Comparison of ENCODE assay signal across 8 cellular contexts in genomic region chr1:9182784-9183257, GRCh38. TPM values are rescaled to one million over a fixed set of nuclear protein-coding genes. Genes with fewer than 3 reads are reported as not detected.
DNase-seq lines count a peak whose midpoint lies in the region; ATAC-seq, FAIRE-seq and TF ChIP-seq lines count a peak whose summit lies in the region.

No MANE protein-coding gene starts in this region.

- peak; percentile 5 for ATAC-seq in activated naive CD8-positive, alpha-beta T cell treated with anti-CD3 and anti-CD28 coated beads, Interleukin-2, amount 10 ng/mL, durations not matched to agents 7 days and 5 days (ENCODE audit: low read depth)
- no peak for ATAC-seq in HG03439 (IDR thresholded peaks at IDR 0.05; ENCODE audit: unreplicated experiment)

- no peak overlapping the region for H3K27ac Mint-ChIP-seq in T-helper 1 cell treated with Interleukin-12 subunit alpha and Interleukin-12 subunit beta and Interleukin-4 antibody, amounts not matched to agents 30 μg/mL and 1 μg/mL, for 36 hours
- peak overlapping the region; percentile 38 for H3K27ac Mint-ChIP-seq in activated naive CD8-positive, alpha-beta T cell treated with anti-CD3 and anti-CD28 coated beads, Interleukin-2, amount 10 ng/mL, durations not matched to agents 7 days and 5 days

- no peaks in the 10 kb centered on the region for H3K9me3 Mint-ChIP-seq in T-helper 1 cell treated with Interleukin-12 subunit alpha and Interleukin-12 subunit beta and Interleukin-4 antibody, amounts not matched to agents 30 μg/mL and 1 μg/mL, for 36 hours
- no peaks in the 10 kb centered on the region for H3K9me3 Mint-ChIP-seq in activated naive CD8-positive, alpha-beta T cell treated with anti-CD3 and anti-CD28 coated beads, Interleukin-2, amount 10 ng/mL, durations not matched to agents 7 days and 5 days

- peaks cover 25% of the 10 kb centered on the region for H3K4me1 ChIP-seq in keratinocyte (ENCODE audit: control insufficient read depth, extremely low read depth, insufficient read depth, low read length)
- peaks cover 33% of the 10 kb centered on the region for H3K4me1 ChIP-seq in stomach smooth muscle (ENCODE audit: control insufficient read depth, insufficient read depth, low read length)

- H3K4me2 ChIP-seq in keratinocyte (ENCODE audit: control insufficient read depth, extremely low read depth, insufficient read depth, low read depth, low read length): peak overlapping the region; percentile 99

- POLR2A ChIA-PET in activated naive CD8-positive, alpha-beta T cell treated with anti-CD3 and anti-CD28 coated beads, Interleukin-2, amount 10 ng/mL, durations not matched to agents 7 days and 5 days (lab: Charles Lee): no interaction called here

- H2AFZ ChIP-seq in keratinocyte (ENCODE audit: control insufficient read depth, low read length): peak overlapping the region; percentile 75

- TF ChIP-seq CTCF in keratinocyte (optimal IDR thresholded peaks at IDR 0.05 in 1 of 3, IDR thresholded peaks at IDR 0.05 in 1 of 3, conservative IDR thresholded peaks at IDR 0.05 in 1 of 3; ENCODE audit: extremely low read depth in 1 of 3, insufficient read depth in 2 of 3, low read length in 3 of 3): peak in 1 of 3 experiments; percentile 27

- no peak for DNase-seq in T-helper 1 cell
- DNase-seq in activated naive CD8-positive, alpha-beta T cell treated with anti-CD3 and anti-CD28 coated beads, Interleukin-2, amount 10 ng/mL, durations not matched to agents 7 days and 5 days: peak; percentile 59
- DNase-seq in keratinocyte (ENCODE audit: low read depth, low spot score): no peak
- no peak for DNase-seq in NCI-H146 (lab: John Stamatoyannopoulos, UW)
- no peak for DNase-seq in middle frontal gyrus (ENCODE audit: extremely low spot score, low spot score)

- peaks cover 5% of the 10 kb centered on the region for H3K27me3 Mint-ChIP-seq in T-helper 1 cell treated with Interleukin-12 subunit alpha and Interleukin-12 subunit beta and Interleukin-4 antibody, amounts not matched to agents 30 μg/mL and 1 μg/mL, for 36 hours (ENCODE audit: low read depth)
- peaks cover 14% of the 10 kb centered on the region for H3K27me3 Mint-ChIP-seq in activated naive CD8-positive, alpha-beta T cell treated with anti-CD3 and anti-CD28 coated beads, Interleukin-2, amount 10 ng/mL, durations not matched to agents 7 days and 5 days

- peaks cover 13% of the 10 kb centered on the region for H3K4me1 Mint-ChIP-seq in T-helper 1 cell treated with Interleukin-12 subunit alpha and Interleukin-12 subunit beta and Interleukin-4 antibody, amounts not matched to agents 30 μg/mL and 1 μg/mL, for 36 hours (ENCODE audit: low read depth)
- peaks cover 22% of the 10 kb centered on the region for H3K4me1 Mint-ChIP-seq in activated naive CD8-positive, alpha-beta T cell treated with anti-CD3 and anti-CD28 coated beads, Interleukin-2, amount 10 ng/mL, durations not matched to agents 7 days and 5 days

- peaks cover 11% of the 10 kb centered on the region for H4K20me1 ChIP-seq in keratinocyte (ENCODE audit: control insufficient read depth, extremely low read depth, insufficient read depth, low read length)

- peak overlapping the region; percentile 85 for H3K9ac ChIP-seq in keratinocyte (ENCODE audit: control insufficient read depth, extremely low read depth, insufficient read depth, low read length)
- H3K9ac ChIP-seq in stomach smooth muscle (ENCODE audit: low read length in 2 of 2): peak overlapping the region; percentile 51 to 68

- dilution Hi-C loops in keratinocyte (cut with MboI; ENCODE audit: extremely low pct_ligation_motif_present, low sequenced_read_pairs): no loop called here

- no peak for FAIRE-seq in keratinocyte (lab: Jason Lieb, UNC)

- H3K4me3 Mint-ChIP-seq in T-helper 1 cell treated with Interleukin-12 subunit alpha and Interleukin-12 subunit beta and Interleukin-4 antibody, amounts not matched to agents 30 μg/mL and 1 μg/mL, for 36 hours: peak overlapping the region; percentile 82
- H3K4me3 Mint-ChIP-seq in activated naive CD8-positive, alpha-beta T cell treated with anti-CD3 and anti-CD28 coated beads, Interleukin-2, amount 10 ng/mL, durations not matched to agents 7 days and 5 days: peak overlapping the region; percentile 75

- H3K36me3 ChIP-seq in keratinocyte (ENCODE audit: control insufficient read depth in 2 of 2, extremely low read depth in 1 of 2, insufficient read depth in 2 of 2, low read length in 2 of 2) (peaks cover 0 to 8% of the 10 kb centered on the region in 2 experiments), stomach smooth muscle (ENCODE audit: control insufficient read depth in 2 of 2, insufficient read depth in 2 of 2, low read length in 2 of 2) (no peaks in the 10 kb centered on the region)

- no peaks in the 10 kb centered on the region for H3K36me3 Mint-ChIP-seq in T-helper 1 cell treated with Interleukin-12 subunit alpha and Interleukin-12 subunit beta and Interleukin-4 antibody, amounts not matched to agents 30 μg/mL and 1 μg/mL, for 36 hours (ENCODE audit: low read depth)
- H3K36me3 Mint-ChIP-seq in activated naive CD8-positive, alpha-beta T cell treated with anti-CD3 and anti-CD28 coated beads, Interleukin-2, amount 10 ng/mL, durations not matched to agents 7 days and 5 days: peaks cover 11% of the 10 kb centered on the region

- peak overlapping the region; percentile 81 to 97 (median 85) for H3K4me3 ChIP-seq in keratinocyte (ENCODE audit: control insufficient read depth in 2 of 3, extremely low read depth in 1 of 3, insufficient read depth in 2 of 3, low read depth in 1 of 3, low read length in 3 of 3)
- H3K4me3 ChIP-seq in stomach smooth muscle (ENCODE audit: low read length in 2 of 2): peak overlapping the region; percentile 78 to 90

- H3K79me2 ChIP-seq in keratinocyte (ENCODE audit: control insufficient read depth, insufficient read depth, low read length): peaks cover 49% of the 10 kb centered on the region

- H3K9me3 ChIP-seq in keratinocyte (ENCODE audit: control insufficient read depth, low read depth, low read length): no peaks in the 10 kb centered on the region
- no peaks in the 10 kb centered on the region for H3K9me3 ChIP-seq in stomach smooth muscle (ENCODE audit: control insufficient read depth in 2 of 2, low read length in 2 of 2)

- H3K27ac ChIP-seq in keratinocyte (ENCODE audit: control insufficient read depth, insufficient read depth, low read length) (peak overlapping the region; percentile 83), stomach smooth muscle (ENCODE audit: low read length) (no peak overlapping the region)

- H3K27me3 ChIP-seq in keratinocyte (ENCODE audit: control insufficient read depth, extremely low read depth, insufficient read depth, low read length): no peaks in the 10 kb centered on the region
- peaks cover 0 to 5% of the 10 kb centered on the region in 2 donors for H3K27me3 ChIP-seq in stomach smooth muscle (ENCODE audit: control insufficient read depth in 1 of 2, insufficient read depth in 2 of 2, low read length in 2 of 2)

- no peaks in the 10 kb centered on the region for H3K9me1 ChIP-seq in keratinocyte (ENCODE audit: control insufficient read depth, extremely low read depth, insufficient read depth, low read length)

RNA-seq across cellular contexts. Expression of gene H6PD, which starts 51.8 kb away (rescaled TPM):
- 10 to 100 TPM; 15.3 to 15.9 TPM for total RNA-seq in activated naive CD8-positive, alpha-beta T cell treated with anti-CD3 and anti-CD28 coated beads, Interleukin-2, amount 10 ng/mL, durations not matched to agents 7 days and 5 days
- 3.3 to 4.5 TPM (median 4.4 TPM) in 3 replicates for polyA plus RNA-seq in keratinocyte
- polyA plus RNA-seq in keratinocyte (2011; ENCODE audit: low read depth): 1.2 TPM
- polyA plus RNA-seq in keratinocyte (2011; cell fraction: cytosol; rRNA removed): 2.1 TPM in 2 replicates
- 13.8 and 18.0 TPM in 2 replicates for polyA plus RNA-seq in keratinocyte (2011; cell fraction: nucleus; rRNA removed)
- polyA plus RNA-seq in keratinocyte (2012; ENCODE audit: low replicate concordance): 4.2 and 5.5 TPM in 2 replicates
- polyA minus RNA-seq in keratinocyte: 4.9 to 10.6 TPM (median 6.0 TPM) in 3 replicates
- 4.6 TPM for polyA minus RNA-seq in keratinocyte (2011; cell fraction: cytosol; rRNA and poly(A)+ RNA removed)
- 12.8 and 18.5 TPM in 2 replicates for polyA minus RNA-seq in keratinocyte (2011; cell fraction: nucleus; rRNA and poly(A)+ RNA removed)

RNA-seq across cellular contexts. Expression of gene GPR157, which starts 53.9 kb away (rescaled TPM):
- 1 to 10 TPM; 3.1 to 3.3 TPM for total RNA-seq in activated naive CD8-positive, alpha-beta T cell treated with anti-CD3 and anti-CD28 coated beads, Interleukin-2, amount 10 ng/mL, durations not matched to agents 7 days and 5 days
- 4.4 to 6.5 TPM (median 6.1 TPM) in 3 replicates for polyA plus RNA-seq in keratinocyte
- 6.1 TPM for polyA plus RNA-seq in keratinocyte (2011; ENCODE audit: low read depth)
- polyA plus RNA-seq in keratinocyte (2011; cell fraction: cytosol; rRNA removed): 3.5 and 3.6 TPM in 2 replicates
- 8.9 and 9.9 TPM in 2 replicates for polyA plus RNA-seq in keratinocyte (2011; cell fraction: nucleus; rRNA removed)
- 11.2 and 16.4 TPM in 2 replicates for polyA plus RNA-seq in keratinocyte (2012; ENCODE audit: low replicate concordance)
- polyA minus RNA-seq in keratinocyte: 6.5 to 11.5 TPM (median 11.1 TPM) in 3 replicates
- polyA minus RNA-seq in keratinocyte (2011; cell fraction: cytosol; rRNA and poly(A)+ RNA removed): 32.4 TPM
- 12.2 and 52.3 TPM in 2 replicates for polyA minus RNA-seq in keratinocyte (2011; cell fraction: nucleus; rRNA and poly(A)+ RNA removed)
